1 cellular context compared by ENCODE assay signal in genomic region chr16:20611975-20612471, GRCh38.
TF ChIP-seq lines count a peak whose summit lies in the region.

No MANE protein-coding gene starts in this region.

TF ChIP-seq in HepG2, 621 proteins besides CTCF, POLR2A, EP300 and RAD21 (continued from another document):
- TF ChIP-seq XBP1 (CRISPR knock-in tag; IDR thresholded peaks at IDR 0.05) (no peak), KDM1A (CRISPR knock-in tag; IDR thresholded peaks at IDR 0.05) (no peak), AGO1 (IDR thresholded peaks at IDR 0.05; ENCODE audit: low read depth, low read length, poor library complexity, severe bottlenecking) (no peak), SIN3B (IDR thresholded peaks at IDR 0.05; ENCODE audit: low read length) (no peak), GMEB1 (CRISPR knock-in tag; IDR thresholded peaks at IDR 0.05; ENCODE audit: borderline replicate concordance) (no peak), RARG (CRISPR knock-in tag; IDR thresholded peaks at IDR 0.05; ENCODE audit: low read depth) (no peak), ZNF407 (CRISPR knock-in tag; IDR thresholded peaks at IDR 0.05; ENCODE audit: not compliant biosample characterization) (no peak), SP4 (CRISPR knock-in tag; IDR thresholded peaks at IDR 0.05) (no peak), ZSCAN9 (CRISPR knock-in tag; IDR thresholded peaks at IDR 0.05; ENCODE audit: borderline replicate concordance) (no peak), MZF1 (CRISPR knock-in tag; IDR thresholded peaks at IDR 0.05; ENCODE audit: borderline replicate concordance) (no peak), HOMEZ (CRISPR knock-in tag; IDR thresholded peaks at IDR 0.05; ENCODE audit: low read depth) (no peak), USF2 (IDR thresholded peaks at IDR 0.05; ENCODE audit: low read depth, low read length) (no peak), USF2 (CRISPR knock-in tag; IDR thresholded peaks at IDR 0.05; ENCODE audit: borderline replicate concordance) (no peak), ZNF800 (CRISPR knock-in tag; IDR thresholded peaks at IDR 0.05) (no peak), ZNF580 (CRISPR knock-in tag; IDR thresholded peaks at IDR 0.05; ENCODE audit: borderline replicate concordance, low read depth) (no peak), ZNF704 (CRISPR knock-in tag; IDR thresholded peaks at IDR 0.05; ENCODE audit: borderline replicate concordance) (no peak), NRL (CRISPR knock-in tag; IDR thresholded peaks at IDR 0.05; ENCODE audit: borderline replicate concordance) (no peak)
